8 cellular contexts compared by ENCODE assay signal in the genomic region with DNA sequence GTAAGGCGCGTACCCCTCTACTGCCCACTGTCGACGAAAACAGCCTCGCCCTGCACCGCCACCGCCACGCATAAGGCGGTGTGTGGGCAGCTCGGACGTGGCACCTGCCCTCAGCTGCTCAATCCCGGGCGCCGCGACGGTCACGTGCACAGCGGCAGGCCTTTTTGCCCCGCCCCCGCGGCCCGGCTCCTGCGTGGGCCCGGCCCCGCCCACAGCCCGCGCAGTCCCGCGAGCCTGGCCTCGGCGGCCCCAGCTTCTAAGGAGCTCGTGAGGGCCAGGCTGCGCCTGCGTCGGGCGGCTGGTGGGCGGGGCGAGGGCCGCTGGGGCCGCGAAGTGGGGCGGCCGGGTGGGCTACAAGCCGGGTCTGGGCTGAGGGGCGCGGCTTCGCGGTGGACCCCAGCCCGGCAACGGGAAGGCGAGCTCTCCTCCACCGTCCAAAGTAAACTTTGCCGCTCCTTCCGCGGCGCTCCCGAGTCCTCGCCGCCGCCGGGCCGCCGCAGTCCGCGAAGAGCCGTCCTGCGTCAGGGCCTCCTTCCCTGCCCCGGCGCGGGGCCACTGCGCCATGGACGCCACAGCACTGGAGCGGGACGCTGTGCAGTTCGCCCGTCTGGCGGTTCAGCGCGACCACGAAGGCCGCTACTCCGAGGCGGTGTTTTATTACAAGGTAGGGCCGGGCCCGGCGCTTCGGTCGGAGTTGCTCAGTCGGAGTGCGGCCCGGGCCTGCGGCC. TPM values are rescaled to one million over a fixed set of nuclear protein-coding genes. Genes with fewer than 3 reads are reported as not detected.
DNase-seq lines count a peak whose midpoint lies in the region; ATAC-seq lines count a peak whose summit lies in the region.

A gene (plus strand): TSS at position 313 of the 728 bp plus-strand sequence. CDS start 250 bp downstream, at position 563.

- no peak within 1 kb of the TSS for H2BK15ac ChIP-seq in mesendoderm (replicated peaks; ENCODE audit: low read depth)

- H2BK5ac ChIP-seq in mesendoderm (ENCODE audit: low read length), result peak within 1 kb of the TSS; percentile 28

- no peak within 1 kb of the TSS for H4K8ac ChIP-seq in mesendoderm (ENCODE audit: low read depth, low read length)

- H3K4me1 ChIP-seq in mesendoderm (ENCODE audit: control insufficient read depth, low read depth, low read length), result no peaks in the 10 kb centered on the region

- peak within 1 kb of the TSS; percentile 2 for H3K27ac ChIP-seq in mesendoderm (ENCODE audit: low read depth, low read length)

- H3K18ac ChIP-seq in mesendoderm (ENCODE audit: low read length), result peak within 1 kb of the TSS; percentile 30

- no peak within 1 kb of the TSS for H2BK120ac ChIP-seq in mesendoderm (ENCODE audit: low read depth, low read length)

- peaks cover 4% of the 10 kb centered on the region for H3K79me2 ChIP-seq in mesendoderm (ENCODE audit: control insufficient read depth, insufficient read depth, low read length)

- no peak within 1 kb of the TSS for H3K4ac ChIP-seq in mesendoderm (ENCODE audit: low read depth, low read length)

- H3K27me3 ChIP-seq in mesendoderm (ENCODE audit: insufficient read depth, low read length, poor library complexity), result no peaks in the 10 kb centered on the region

- H3K56ac ChIP-seq in mesendoderm (ENCODE audit: low read length), result peak within 1 kb of the TSS; percentile 95

- H3K36me3 ChIP-seq in mesendoderm (ENCODE audit: control insufficient read depth, insufficient read depth, low read length), result no peaks in the 10 kb centered on the region

- peak within 1 kb of the TSS; percentile 24 for H3K4me2 ChIP-seq in mesendoderm (ENCODE audit: low read length)

- H3K23ac ChIP-seq in mesendoderm (ENCODE audit: low read length), result no peak within 1 kb of the TSS

- no peak within 1 kb of the TSS for H4K5ac ChIP-seq in mesendoderm (ENCODE audit: low read length)

- ATAC-seq in GM19324 (IDR thresholded peaks at IDR 0.05; ENCODE audit: low FRiP score, unreplicated experiment) (peak; percentile 93), HG03520 (IDR thresholded peaks at IDR 0.05; ENCODE audit: unreplicated experiment) (peak; percentile 79)

- H2AK5ac ChIP-seq in mesendoderm (ENCODE audit: low read length), result no peak within 1 kb of the TSS

- WGBS in mesendoderm (ENCODE audit: extremely low coverage, insufficient coverage, low lambda C conversion rate), result no CpG with 5 or more reads among the region's 92 CpGs

- DNase-seq in AG08395 (ENCODE audit: low spot score) (peak; percentile 98), ecto neural progenitor cell (ENCODE audit: low spot score) (peak; percentile 94), mesendoderm (peak; percentile 91), NCI-H1694 (lab: John Stamatoyannopoulos, UW) (no peak)
- peak; percentile 95 for DNase-seq in activated CD4-positive, alpha-beta T cell treated with anti-CD3 and anti-CD28 coated beads for 48 hours
- peak; percentile 82 to 89 for DNase-seq in stimulated activated CD8-positive, alpha-beta memory T cell treated with anti-CD3 and anti-CD28 coated beads, Interleukin-15, amount 100 ng/mL, for 4 hours (ENCODE audit: low read depth in 2 of 2)

- peak within 1 kb of the TSS; percentile 74 for H3K9ac ChIP-seq in mesendoderm (ENCODE audit: low read length)

- H3K4me3 ChIP-seq in mesendoderm (ENCODE audit: low read length), result peak within 1 kb of the TSS; percentile 54

- H3K79me1 ChIP-seq in mesendoderm (ENCODE audit: low read length), result peaks cover 2% of the 10 kb centered on the region

RNA-seq across cellular contexts. Expression of the gene that starts here (rescaled TPM):
- 8.2 TPM for polyA plus RNA-seq in mesendoderm (2013, experiment 1 of 2)
- polyA plus RNA-seq in mesendoderm (2013, experiment 2 of 2), result 8.5 TPM
